Comparison of ENCODE assay signal across 32 cellular contexts in the genomic region with DNA sequence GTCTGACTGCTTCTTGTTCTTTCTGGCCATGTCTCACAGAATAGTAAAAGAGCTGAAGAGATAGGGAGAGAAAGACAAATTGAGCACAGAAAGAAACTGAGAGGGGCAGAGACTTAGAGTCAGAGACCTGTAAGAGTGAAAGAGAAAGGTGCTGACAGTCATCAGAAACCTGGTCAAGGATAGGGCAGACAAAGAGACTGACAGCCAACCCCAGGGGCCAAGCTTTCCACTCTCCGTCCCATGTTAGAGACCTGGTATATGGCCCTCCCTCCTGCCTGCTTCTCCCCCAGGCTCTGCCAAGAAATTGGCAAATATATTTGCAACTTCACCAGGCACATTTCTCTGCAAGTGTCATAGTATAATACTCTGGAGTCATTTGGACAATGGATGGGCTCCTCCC.
DNase-seq lines count a peak whose midpoint lies in the region; ATAC-seq, FAIRE-seq and TF ChIP-seq lines count a peak whose summit lies in the region.
"Had no signal": no experiment of that assay in that cellular context is flagged by ENCODE, and none has a peak within 500 bp of the region (broad histone marks: within the 10 kb centered on the region; RNA-seq: fewer than 3 reads in every experiment).

No MANE protein-coding gene starts in this region.

- peak; percentile 57 for ATAC-seq in activated CD8-positive, alpha-beta T cell treated with anti-CD3 and anti-CD28 coated beads for 36 hours
- no peak for ATAC-seq in activated CD8-positive, alpha-beta T cell treated with anti-CD3 and anti-CD28 coated beads, Interleukin-2, amount 10 ng/mL, durations not matched to agents 7 days and 5 days
- ATAC-seq in GM23338 (peak; percentile 19), GM12878 (peak; percentile 79), heart right ventricle (no peak)
- ATAC-seq: activated CD8-positive, alpha-beta memory T cell treated with anti-CD3 and anti-CD28 coated beads, Interleukin-2, amount 10 ng/mL, durations not matched to agents 7 days and 5 days; CD8-positive, alpha-beta T cell; heart left ventricle; left cardiac atrium; right lobe of liver had no signal

- no TSS peak for BruUV-seq in GM12878 (replicated peaks; lab: Mats Ljungman, UMichigan)

- TF ChIP-seq POLR2A in GM12878 (IDR thresholded peaks at IDR 0.05; ENCODE audit: low read depth, low read length) = no peak

- in situ Hi-C loops in GM12878 (cut with MboI) (no loop called here), ACHN (cut with HindIII; ENCODE audit: low pct_ligation_motif_present, low pct_unique_long_range_greater_than_20kb, low sequenced_read_pairs) (no loop called here)

- H2AFZ ChIP-seq in GM23338 = no peak overlapping the region
- no peak overlapping the region for H2AFZ ChIP-seq in GM12878 (ENCODE audit: control insufficient read depth, low read depth, low read length)

- RAD21 ChIA-PET in GM12878 (lab: Charles Lee; ENCODE audit: unreplicated experiment) = interaction anchor here (1.0 to 1.1 kb wide), 2 partner anchors 12 to 48 kb away, joined by 3 read pairs; no protein-coding TSS in a partner anchor

- TF ChIP-seq EP300 in GM12878 (IDR thresholded peaks at IDR 0.05; ENCODE audit: borderline replicate concordance in 1 of 2, control insufficient read depth in 1 of 2, low read depth in 2 of 2, low read length in 2 of 2) = no peak

- H3K4me1 ChIP-seq in GM23338 (ENCODE audit: insufficient read depth) (peaks cover 68% of the 10 kb centered on the region), GM12878 (ENCODE audit: control insufficient read depth, insufficient read depth, low read length) (no peaks in the 10 kb centered on the region; the same call in none of the 2 replicates), heart right ventricle (peaks cover 0 to 21% (median 14%) of the 10 kb centered on the region in 9 donors)

- H3K9me3 Mint-ChIP-seq in activated CD8-positive, alpha-beta T cell treated with anti-CD3 and anti-CD28 coated beads for 36 hours = no peaks in the 10 kb centered on the region
- no peaks in the 10 kb centered on the region for H3K9me3 Mint-ChIP-seq in activated CD8-positive, alpha-beta T cell treated with anti-CD3 and anti-CD28 coated beads, Interleukin-2, amount 10 ng/mL, durations not matched to agents 7 days and 5 days (ENCODE audit: insufficient read depth)
- H3K9me3 Mint-ChIP-seq in GM23338 = peaks cover 3% of the 10 kb centered on the region; the same call in 1 of the 3 replicates
- H3K9me3 Mint-ChIP-seq: activated naive CD8-positive, alpha-beta T cell treated with anti-CD3 and anti-CD28 coated beads, Interleukin-2, amount 10 ng/mL, durations not matched to agents 7 days and 5 days; CD8-positive, alpha-beta T cell; neural crest cell; T-helper 1 cell treated with Interleukin-12 subunit alpha and Interleukin-12 subunit beta and Interleukin-4 antibody, amounts not matched to agents 30 μg/mL and 1 μg/mL, for 36 hours had no signal

- H3F3A ChIP-seq in GM23338 (replicated peaks; ENCODE audit: low read depth) = peaks cover 48% of the 10 kb centered on the region

- no peak overlapping the region for H3K9ac ChIP-seq in GM12878 (ENCODE audit: control insufficient read depth, insufficient read depth, low read length)

- peak; percentile 75 for FAIRE-seq in GM12878 (lab: Jason Lieb, UNC)
- FAIRE-seq: H54 had no signal

- no peaks in the 10 kb centered on the region for H3K36me3 Mint-ChIP-seq in activated CD8-positive, alpha-beta T cell treated with anti-CD3 and anti-CD28 coated beads for 36 hours (ENCODE audit: low read depth)
- H3K36me3 Mint-ChIP-seq in activated CD8-positive, alpha-beta T cell treated with anti-CD3 and anti-CD28 coated beads, Interleukin-2, amount 10 ng/mL, durations not matched to agents 7 days and 5 days (ENCODE audit: low read depth) = no peaks in the 10 kb centered on the region
- no peaks in the 10 kb centered on the region; the same call in 2 of the 3 replicates for H3K36me3 Mint-ChIP-seq in GM23338 (ENCODE audit: low read depth)
- H3K36me3 Mint-ChIP-seq: activated naive CD8-positive, alpha-beta T cell treated with anti-CD3 and anti-CD28 coated beads, Interleukin-2, amount 10 ng/mL, durations not matched to agents 7 days and 5 days; CD8-positive, alpha-beta T cell had no signal

- peaks cover 51% of the 10 kb centered on the region for H3K4me1 Mint-ChIP-seq in activated CD8-positive, alpha-beta T cell treated with anti-CD3 and anti-CD28 coated beads for 36 hours (ENCODE audit: low read depth)
- peaks cover 18% of the 10 kb centered on the region for H3K4me1 Mint-ChIP-seq in activated CD8-positive, alpha-beta T cell treated with anti-CD3 and anti-CD28 coated beads, Interleukin-2, amount 10 ng/mL, durations not matched to agents 7 days and 5 days (ENCODE audit: low read depth)
- H3K4me1 Mint-ChIP-seq in GM23338 = peaks cover 69% of the 10 kb centered on the region

- CTCF ChIA-PET in activated CD8-positive, alpha-beta T cell treated with anti-CD3 and anti-CD28 coated beads for 36 hours (lab: Charles Lee) = interaction anchor here (1.0 to 16.7 kb wide), 6 partner anchors 8 to 226 kb away, joined by 3 to 177 read pairs (median 12); no protein-coding TSS in a partner anchor
- CTCF ChIA-PET in activated CD8-positive, alpha-beta T cell treated with anti-CD3 and anti-CD28 coated beads, Interleukin-2, amount 10 ng/mL, durations not matched to agents 7 days and 5 days (lab: Charles Lee) = interaction anchor here (1.1 to 8.0 kb wide), 4 partner anchors 12 to 47 kb away, joined by 4 to 85 read pairs (median 28); no protein-coding TSS in a partner anchor
- CTCF ChIA-PET in GM12878 (lab: Yijun Ruan, JAX) = interaction anchor here (1.0 to 1.6 kb wide), 2 partner anchors 12 to 47 kb away, joined by 3 to 13 read pairs; no protein-coding TSS in a partner anchor

- H4K20me1 ChIP-seq in GM23338 (replicated peaks; ENCODE audit: insufficient read depth) = peaks cover 36% of the 10 kb centered on the region
- H4K20me1 ChIP-seq in GM12878 (ENCODE audit: control insufficient read depth, insufficient read depth) = no peaks in the 10 kb centered on the region; the same call in 1 of the 2 replicates

- peaks cover 100% of the 10 kb centered on the region for H3K27me3 ChIP-seq in GM23338 (ENCODE audit: insufficient read depth)
- H3K27me3 ChIP-seq in GM12878 (replicated peaks in 1 of 2; ENCODE audit: control insufficient read depth in 2 of 2, insufficient read depth in 2 of 2, low read length in 1 of 2) = peaks cover 30 to 49% of the 10 kb centered on the region in 2 experiments
- peaks cover 39 to 100% (median 99%) of the 10 kb centered on the region in 7 donors for H3K27me3 ChIP-seq in heart right ventricle

- no peaks in the 10 kb centered on the region for H3K9me2 ChIP-seq in GM23338 (ENCODE audit: insufficient read depth)

- H3K4me3 ChIP-seq in GM23338 = no peak overlapping the region
- H3K4me3 ChIP-seq in GM12878 = no peak overlapping the region
- H3K4me3 ChIP-seq in heart right ventricle = no peak overlapping the region
- H3K4me3 ChIP-seq in coronary artery = no peak overlapping the region
- H3K4me3 ChIP-seq: heart left ventricle, right lobe of liver, transverse colon had no signal

- POLR2A ChIA-PET in activated CD8-positive, alpha-beta T cell treated with anti-CD3 and anti-CD28 coated beads for 36 hours (lab: Charles Lee) = interaction anchor here (1.1 to 2.5 kb wide), 2 partner anchors 19 to 48 kb away, joined by 3 to 6 read pairs; no protein-coding TSS in a partner anchor
- POLR2A ChIA-PET in activated CD8-positive, alpha-beta T cell treated with anti-CD3 and anti-CD28 coated beads, Interleukin-2, amount 10 ng/mL, durations not matched to agents 7 days and 5 days (lab: Charles Lee) = no interaction called here
- POLR2A ChIA-PET in GM12878 (lab: Charles Lee) = no interaction called here

- SMC1A ChIA-PET in GM12878 (lab: Charles Lee; ENCODE audit: uncharacterized antibody, unreplicated experiment) = interaction anchor here (1.0 to 1.5 kb wide), 3 partner anchors 9 to 49 kb away, joined by 4 to 5 read pairs (median 5); no protein-coding TSS in a partner anchor

- no peak for TF ChIP-seq RAD21 in GM12878 (IDR thresholded peaks at IDR 0.05; ENCODE audit: insufficient read depth, low read depth, low read length)

- H3K4me3 Mint-ChIP-seq in activated CD8-positive, alpha-beta T cell treated with anti-CD3 and anti-CD28 coated beads for 36 hours = no peak overlapping the region
- H3K4me3 Mint-ChIP-seq in activated CD8-positive, alpha-beta T cell treated with anti-CD3 and anti-CD28 coated beads, Interleukin-2, amount 10 ng/mL, durations not matched to agents 7 days and 5 days = no peak overlapping the region
- H3K4me3 Mint-ChIP-seq in GM23338 = no peak overlapping the region; the same call in 2 of the 3 replicates
- H3K4me3 Mint-ChIP-seq: activated CD8-positive, alpha-beta memory T cell treated with anti-CD3 and anti-CD28 coated beads, Interleukin-2, amount 10 ng/mL, durations not matched to agents 7 days and 5 days; activated naive CD8-positive, alpha-beta T cell treated with anti-CD3 and anti-CD28 coated beads, Interleukin-2, amount 10 ng/mL, durations not matched to agents 7 days and 5 days; CD8-positive, alpha-beta T cell; neural crest cell; T-helper 1 cell treated with Interleukin-12 subunit alpha and Interleukin-12 subunit beta and Interleukin-4 antibody, amounts not matched to agents 30 μg/mL and 1 μg/mL, for 36 hours had no signal

- H3K36me3 ChIP-seq in GM23338 (ENCODE audit: insufficient read depth) = no peaks in the 10 kb centered on the region; the same call in 1 of the 2 replicates
- H3K36me3 ChIP-seq in GM12878 (ENCODE audit: control insufficient read depth in 2 of 2, insufficient read depth in 2 of 2, low read length in 1 of 2) = no peaks in the 10 kb centered on the region
- H3K36me3 ChIP-seq in heart right ventricle = no peaks in the 10 kb centered on the region
- H3K36me3 ChIP-seq: heart left ventricle, right lobe of liver, transverse colon had no signal

- H3K79me2 ChIP-seq in GM23338 (replicated peaks; ENCODE audit: insufficient read depth) (no peaks in the 10 kb centered on the region), GM12878 (ENCODE audit: control insufficient read depth, insufficient read depth, low read length) (no peaks in the 10 kb centered on the region)

- H3K4me2 ChIP-seq in GM23338 = 0 out of 2 replicates have a peak overlapping the region, but pooled peaks have one; percentile 72
- H3K4me2 ChIP-seq in GM12878 (ENCODE audit: control insufficient read depth, insufficient read depth) = 0 out of 2 replicates have a peak overlapping the region, but pooled peaks have one; percentile 17

- intact Hi-C loops in activated CD8-positive, alpha-beta T cell treated with anti-CD3 and anti-CD28 coated beads for 36 hours (cut with micrococcal nuclease) = no loop called here
- intact Hi-C loops in GM12878 (cut with micrococcal nuclease; ENCODE audit: unreplicated experiment) (no loop called here), heart right ventricle (cut with DNase I) (loop anchor here in 1 of 10 donors (5.0 kb wide), 1 partner anchor 46 kb away; no protein-coding TSS in a partner anchor)

- H3K9me3 ChIP-seq in GM12878 (replicated peaks; ENCODE audit: control insufficient read depth, insufficient read depth, low read length) = no peaks in the 10 kb centered on the region
- no peaks in the 10 kb centered on the region for H3K9me3 ChIP-seq in heart right ventricle
- H3K9me3 ChIP-seq: heart left ventricle, right lobe of liver, transverse colon had no signal

- TF ChIP-seq CTCF in activated CD8-positive, alpha-beta T cell treated with anti-CD3 and anti-CD28 coated beads for 36 hours (IDR thresholded peaks at IDR 0.05) = no peak
- no peak for TF ChIP-seq CTCF in GM23338 (conservative IDR thresholded peaks at IDR 0.05; ENCODE audit: low read depth in 2 of 2)
- TF ChIP-seq CTCF in GM12878 (IDR thresholded peaks at IDR 0.05 in 2 of 3, conservative IDR thresholded peaks at IDR 0.05 in 1 of 3; ENCODE audit: control insufficient read depth in 2 of 3, extremely low read depth in 1 of 3, insufficient read depth in 1 of 3, low read depth in 3 of 3, low read length in 3 of 3) = no peak
- TF ChIP-seq CTCF in heart right ventricle (IDR thresholded peaks at IDR 0.05) = no peak
- TF ChIP-seq CTCF in coronary artery (IDR thresholded peaks at IDR 0.05) = no peak

- WGBS in GM12878 (ENCODE audit: insufficient coverage, insufficient replicate concordance, low lambda C conversion rate, missing lambda C conversion rate) = 0% methylated on average over 1 of the region's 1 CpG
- WGBS in heart right ventricle, 2 donors = 47 to 58% methylated on average over 1 of the region's 1 CpG

- H3K27ac Mint-ChIP-seq in activated CD8-positive, alpha-beta T cell treated with anti-CD3 and anti-CD28 coated beads for 36 hours = no peak overlapping the region
- no peak overlapping the region for H3K27ac Mint-ChIP-seq in activated CD8-positive, alpha-beta T cell treated with anti-CD3 and anti-CD28 coated beads, Interleukin-2, amount 10 ng/mL, durations not matched to agents 7 days and 5 days
- H3K27ac Mint-ChIP-seq in GM23338 = no peak overlapping the region
- H3K27ac Mint-ChIP-seq: activated CD8-positive, alpha-beta memory T cell treated with anti-CD3 and anti-CD28 coated beads, Interleukin-2, amount 10 ng/mL, durations not matched to agents 7 days and 5 days; activated naive CD8-positive, alpha-beta T cell treated with anti-CD3 and anti-CD28 coated beads, Interleukin-2, amount 10 ng/mL, durations not matched to agents 7 days and 5 days; CD8-positive, alpha-beta T cell; T-helper 1 cell treated with Interleukin-12 subunit alpha and Interleukin-12 subunit beta and Interleukin-4 antibody, amounts not matched to agents 30 μg/mL and 1 μg/mL, for 36 hours had no signal

- peaks cover 84% of the 10 kb centered on the region for H3K27me3 Mint-ChIP-seq in activated CD8-positive, alpha-beta T cell treated with anti-CD3 and anti-CD28 coated beads for 36 hours
- H3K27me3 Mint-ChIP-seq in activated CD8-positive, alpha-beta T cell treated with anti-CD3 and anti-CD28 coated beads, Interleukin-2, amount 10 ng/mL, durations not matched to agents 7 days and 5 days (ENCODE audit: low read depth) = peaks cover 91% of the 10 kb centered on the region
- peaks cover 100% of the 10 kb centered on the region for H3K27me3 Mint-ChIP-seq in GM23338 (ENCODE audit: insufficient read depth, low read depth, poor library complexity)

- H3K27ac ChIP-seq in GM23338 (ENCODE audit: low read depth) = no peak overlapping the region
- no peak overlapping the region for H3K27ac ChIP-seq in GM12878 (ENCODE audit: control insufficient read depth, insufficient read depth)
- peak overlapping the region; percentile 27 for H3K27ac ChIP-seq in temporal lobe (ENCODE audit: low read depth, low read length)
- H3K27ac ChIP-seq in heart right ventricle = no peak overlapping the region
- H3K27ac ChIP-seq in coronary artery = no peak overlapping the region
- H3K27ac ChIP-seq: heart left ventricle, HL-60, right lobe of liver, RWPE1, transverse colon had no signal

- no peak for DNase-seq in activated CD8-positive, alpha-beta T cell treated with anti-CD3 and anti-CD28 coated beads for 36 hours
- DNase-seq in activated CD8-positive, alpha-beta T cell treated with anti-CD3 and anti-CD28 coated beads, Interleukin-2, amount 10 ng/mL, durations not matched to agents 7 days and 5 days = no peak
- DNase-seq in GM23338 (ENCODE audit: low spot score) (peak; percentile 69), GM12878 (ENCODE audit: low read depth, low spot score) (no peak), ACHN (no peak), heart right ventricle (no peak), coronary artery (ENCODE audit: low spot score) (no peak)
- DNase-seq: activated CD4-positive, alpha-beta T cell treated with anti-CD3 and anti-CD28 coated beads for 4 hours; activated CD8-positive, alpha-beta memory T cell treated with anti-CD3 and anti-CD28 coated beads, Interleukin-2, amount 10 ng/mL, durations not matched to agents 7 days and 5 days; activated naive CD8-positive, alpha-beta T cell treated with anti-CD3 and anti-CD28 coated beads, Interleukin-2, amount 10 ng/mL, durations not matched to agents 7 days and 5 days; AML-193; CD8-positive, alpha-beta T cell; effector CD4-positive, alpha-beta T cell; erythroblast; foreskin fibroblast; heart left ventricle; Kasumi-1; left cardiac atrium; NCI-H1105; NCI-H2029; NCI-H226; NCI-H748 treated with DMSO at 0.1 percent for 48 hours; posterior cingulate gyrus; right lobe of liver; stimulated activated CD4-positive, alpha-beta T cell treated with anti-CD3 and anti-CD28 coated beads, Interleukin-15, amount 100 ng/mL, for 24 hours; transverse colon had no signal

Comparison
In these comparisons a context has a peak if more than half of its experiments do, and no peak if none do; other contexts are left out.
1. ATAC-seq: peak in activated CD8-positive, alpha-beta T cell treated with anti-CD3 and anti-CD28 coated beads for 36 hours (single experiment), GM23338 (single experiment) and GM12878 (single experiment); none in activated CD8-positive, alpha-beta T cell treated with anti-CD3 and anti-CD28 coated beads, Interleukin-2, amount 10 ng/mL, durations not matched to agents 7 days and 5 days (single experiment) and heart right ventricle (0 of 8).